In the genomic region with DNA sequence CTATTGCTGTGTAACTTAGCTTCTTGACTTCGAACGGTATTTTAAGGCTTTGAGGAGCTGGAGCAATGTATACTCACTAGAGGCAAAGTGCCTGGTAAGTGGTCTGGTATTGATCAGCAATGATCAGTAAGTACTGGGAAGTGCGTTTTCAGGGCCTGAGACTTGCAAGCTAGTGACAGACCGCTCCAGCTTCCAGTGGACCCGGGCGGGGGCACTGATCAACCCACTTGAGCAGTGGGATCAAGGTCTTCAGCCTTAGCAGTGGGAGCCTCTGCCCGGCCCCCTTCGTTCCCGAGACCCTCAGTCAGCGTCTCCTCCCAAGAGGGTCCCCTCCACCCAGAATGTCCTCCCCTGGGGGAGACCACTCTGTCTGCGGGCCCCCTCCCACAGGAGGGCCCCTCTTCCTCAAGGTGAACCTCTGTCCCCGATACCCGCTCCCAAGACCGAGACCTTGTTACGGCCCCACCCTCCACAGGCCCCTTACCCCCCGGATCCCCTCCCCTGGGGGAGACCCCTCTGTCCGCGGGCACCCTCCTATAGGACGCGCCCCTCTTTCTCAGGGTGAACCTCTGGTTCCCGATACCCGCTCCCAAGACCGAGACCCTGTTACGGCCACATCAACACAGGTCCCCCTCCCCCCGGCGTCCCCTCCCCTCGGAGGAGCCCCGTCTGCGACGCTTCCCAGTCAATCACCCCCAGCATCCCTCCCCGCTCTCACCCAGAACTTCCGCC, we compare ENCODE assay signal across 8 cellular contexts. TPM values are rescaled to one million over a fixed set of nuclear protein-coding genes. Genes with fewer than 3 reads are reported as not detected.
DNase-seq lines count a peak whose midpoint lies in the region; ATAC-seq and TF ChIP-seq lines count a peak whose summit lies in the region.

No MANE protein-coding gene starts in this region.

- no peak for TF ChIP-seq CTCF in KMS-11 (conservative IDR thresholded peaks at IDR 0.05; ENCODE audit: low read depth, low read length)
- no peak for TF ChIP-seq CTCF in left lung (IDR thresholded peaks at IDR 0.05)
- TF ChIP-seq CTCF in testis (IDR thresholded peaks at IDR 0.05): no peak

- H3K27ac Mint-ChIP-seq in central memory CD8-positive, alpha-beta T cell (ENCODE audit: low read depth): peak overlapping the region; percentile 86

- H3K27ac ChIP-seq in KMS-11: peak overlapping the region; percentile 64
- H3K27ac ChIP-seq in left lung: peak overlapping the region; percentile 83 to 89
- H3K27ac ChIP-seq in testis: peak overlapping the region; percentile 92 to 97

- DNase-seq in D341Med (ENCODE audit: low spot score) (peak; percentile 44), left lung (no peak), testis (peak; percentile 47), CD1c-positive myeloid dendritic cell (ENCODE audit: extremely low spot score) (no peak), epidermal melanocyte (ENCODE audit: insufficient read length, low spot score) (no peak)
- no peak for DNase-seq in central memory CD8-positive, alpha-beta T cell (ENCODE audit: low spot score in 2 of 2)

- no peaks in the 10 kb centered on the region for H3K9me3 ChIP-seq in left lung
- H3K9me3 ChIP-seq in testis: no peaks in the 10 kb centered on the region

- peaks cover 30% of the 10 kb centered on the region for H3K4me1 Mint-ChIP-seq in central memory CD8-positive, alpha-beta T cell

- TF ChIP-seq POLR2A in testis (IDR thresholded peaks at IDR 0.05): no peak

- no peak for ATAC-seq in central memory CD8-positive, alpha-beta T cell (replicated peaks; ENCODE audit: extremely low read depth, poor library complexity, severe bottlenecking)
- ATAC-seq in left lung (peak; percentile 2), GM18873 (IDR thresholded peaks at IDR 0.05; ENCODE audit: low FRiP score, unreplicated experiment) (no peak)

- 3% methylated on average over 24 to 32 of the region's 32 CpGs for WGBS in testis, 2 donors

- H3K4me1 ChIP-seq in KMS-11 (ENCODE audit: low read depth, poor library complexity, severe bottlenecking) (peaks cover 17% of the 10 kb centered on the region), left lung (peaks cover 10 to 24% of the 10 kb centered on the region in 2 donors), testis (peaks cover 26% of the 10 kb centered on the region)

- H3K9ac ChIP-seq in KMS-11: peak overlapping the region; percentile 97

- no peaks in the 10 kb centered on the region for H3K9me3 Mint-ChIP-seq in central memory CD8-positive, alpha-beta T cell

- no peaks in the 10 kb centered on the region for H3K27me3 Mint-ChIP-seq in central memory CD8-positive, alpha-beta T cell

- peak overlapping the region; percentile 91 for H3K4me3 Mint-ChIP-seq in central memory CD8-positive, alpha-beta T cell

- no peaks in the 10 kb centered on the region for H3K36me3 ChIP-seq in KMS-11 (ENCODE audit: insufficient read depth)
- H3K36me3 ChIP-seq in left lung: no peaks in the 10 kb centered on the region
- no peaks in the 10 kb centered on the region for H3K36me3 ChIP-seq in testis (ENCODE audit: low read depth, missing control alignments)

- H3K79me2 ChIP-seq in KMS-11 (ENCODE audit: insufficient read depth, low read depth): peaks cover 39% of the 10 kb centered on the region

- H3K27me3 ChIP-seq in KMS-11 (ENCODE audit: insufficient read depth, low read depth) (no peaks in the 10 kb centered on the region), left lung (no peaks in the 10 kb centered on the region), testis (no peaks in the 10 kb centered on the region)

- peaks cover 2% of the 10 kb centered on the region for H3K36me3 Mint-ChIP-seq in central memory CD8-positive, alpha-beta T cell (ENCODE audit: insufficient read depth)

- no peak overlapping the region for H3K4me3 ChIP-seq in KMS-11 (IDR thresholded peaks at IDR 0.05; ENCODE audit: insufficient read depth, low read depth, low read length)
- H3K4me3 ChIP-seq in left lung: peak overlapping the region; percentile 86 to 89
- peak overlapping the region; percentile 82 to 92 for H3K4me3 ChIP-seq in testis

- peak overlapping the region; percentile 45 for H3K4me2 ChIP-seq in KMS-11

- peak overlapping the region; percentile 89 for H2AFZ ChIP-seq in KMS-11 (ENCODE audit: low read depth)

- no peaks in the 10 kb centered on the region for H4K20me1 ChIP-seq in KMS-11 (ENCODE audit: insufficient read depth)

- intact Hi-C loops in left lung (cut with DNase I) (no loop called here), testis (cut with DNase I; ENCODE audit: low total_unique reads) (no loop called here)

RNA-seq across cellular contexts. Expression of gene ATXN10, which starts 0.4 kb away (rescaled TPM):
- 100 to 1,000 TPM; 117 to 131 TPM for total RNA-seq in left lung
- 100 to 1,000 TPM; 171 to 176 TPM for total RNA-seq in testis
- polyA plus RNA-seq in testis (ENCODE audit: insufficient read depth, low read depth, low replicate concordance): 204 TPM

Comparison
In these comparisons a context has a peak if more than half of its experiments do, and no peak if none do; other contexts are left out.
1. DNase-seq: peak in D341Med (single experiment) and testis (single experiment); none in central memory CD8-positive, alpha-beta T cell (0 of 2), left lung (0 of 2), CD1c-positive myeloid dendritic cell (single experiment) and epidermal melanocyte (single experiment).
2. Peak in every context shown above with its lines, with median percentiles within 50 percentile points of each other: H3K27ac ChIP-seq.